8 cellular contexts compared by ENCODE assay signal in genomic region chr10:121371836-121372235, GRCh38.
"Had no signal": no experiment of that assay in that cellular context is flagged by ENCODE, and none has a peak within 500 bp of the region (broad histone marks: within the 10 kb centered on the region; RNA-seq: fewer than 3 reads in every experiment).

No MANE protein-coding gene starts in this region.

- FAIRE-seq: G401.6, GM12878, GM12891, GM12892, GM18507, GM19239 had no signal

- H3K4me3 ChIP-seq: GM12878 had no signal

- ATAC-seq: GM12878 had no signal

- DNase-seq: GDM1, GF-D8 had no signal
